Comparison of ENCODE assay signal across 1 cellular context in genomic region chr17:42087736-42088705, GRCh38.
TF ChIP-seq lines count a peak whose summit lies in the region.

No MANE protein-coding gene starts in this region.

TF ChIP-seq in HepG2, 621 proteins besides CTCF, POLR2A, EP300 and RAD21 (continued from another document and continues in another):
- TF ChIP-seq MAZ (IDR thresholded peaks at IDR 0.05; ENCODE audit: borderline replicate concordance, low read depth, low read length) (no peak), MAZ (CRISPR knock-in tag; IDR thresholded peaks at IDR 0.05; ENCODE audit: low read depth) (peak; percentile 54; the same call in 1 of the 2 replicates), MEIS2 (CRISPR knock-in tag; IDR thresholded peaks at IDR 0.05) (no peak), HHEX (CRISPR knock-in tag; IDR thresholded peaks at IDR 0.05) (peak; percentile 69; the same call in 1 of the 2 replicates), ZNF282 (IDR thresholded peaks at IDR 0.05; ENCODE audit: partially characterized antibody) (no peak), FOXP4 (CRISPR knock-in tag; IDR thresholded peaks at IDR 0.05) (peak; percentile 83), ZNF354B (CRISPR knock-in tag; IDR thresholded peaks at IDR 0.05) (no peak), ZNF790 (CRISPR knock-in tag; IDR thresholded peaks at IDR 0.05; ENCODE audit: borderline replicate concordance) (no peak), KIAA2018 (CRISPR knock-in tag; IDR thresholded peaks at IDR 0.05; ENCODE audit: borderline replicate concordance) (no peak), ZNF329 (CRISPR knock-in tag; IDR thresholded peaks at IDR 0.05; ENCODE audit: low read depth) (no peak), GRHL1 (CRISPR knock-in tag; conservative IDR thresholded peaks at IDR 0.05) (no peak), LCORL (IDR thresholded peaks at IDR 0.05) (no peak), LCORL (CRISPR knock-in tag; IDR thresholded peaks at IDR 0.05) (0 out of 2 replicates have a peak, but pooled peaks have one; percentile 14), ONECUT2 (CRISPR knock-in tag; IDR thresholded peaks at IDR 0.05) (0 out of 2 replicates have a peak, but pooled peaks have one; percentile 44), ZNF652 (CRISPR knock-in tag; IDR thresholded peaks at IDR 0.05; ENCODE audit: borderline replicate concordance, low read depth) (peak; percentile 75), ARNT2 (CRISPR knock-in tag; IDR thresholded peaks at IDR 0.05; ENCODE audit: low read depth) (peak; percentile 65), RCOR2 (CRISPR knock-in tag; IDR thresholded peaks at IDR 0.05) (peak; percentile 94), ZSCAN22 (CRISPR knock-in tag; IDR thresholded peaks at IDR 0.05) (no peak), ZBTB1 (CRISPR knock-in tag; IDR thresholded peaks at IDR 0.05; ENCODE audit: borderline replicate concordance) (no peak), ZNF512B (CRISPR knock-in tag; IDR thresholded peaks at IDR 0.05; ENCODE audit: borderline replicate concordance) (no peak; the same call in 1 of the 2 replicates), PAF1 (CRISPR knock-in tag; IDR thresholded peaks at IDR 0.05) (no peak), ZNF691 (CRISPR knock-in tag; IDR thresholded peaks at IDR 0.05; ENCODE audit: borderline replicate concordance, low read depth) (no peak), PAX8 (CRISPR knock-in tag; IDR thresholded peaks at IDR 0.05; ENCODE audit: borderline replicate concordance) (no peak), DR1 (CRISPR knock-in tag; IDR thresholded peaks at IDR 0.05) (no peak), ADNP (CRISPR knock-in tag; IDR thresholded peaks at IDR 0.05) (peak; percentile 95), SRY (CRISPR knock-in tag; IDR thresholded peaks at IDR 0.05) (no peak; the same call in 1 of the 2 replicates), ZNF460 (CRISPR knock-in tag; IDR thresholded peaks at IDR 0.05; ENCODE audit: borderline replicate concordance) (no peak), EZH2 (conservative IDR thresholded peaks at IDR 0.05; ENCODE audit: low read depth, low read length) (no peak), ZMYM2 (CRISPR knock-in tag; IDR thresholded peaks at IDR 0.05) (peak; percentile 87), ZNF280D (CRISPR knock-in tag; IDR thresholded peaks at IDR 0.05) (peak; percentile 60; the same call in 1 of the 2 replicates), RBFOX2 (IDR thresholded peaks at IDR 0.05; ENCODE audit: low read depth, low read length) (no peak), SMYD3 (CRISPR knock-in tag; IDR thresholded peaks at IDR 0.05) (no peak), ZBTB25 (CRISPR knock-in tag; IDR thresholded peaks at IDR 0.05) (peak; percentile 62; the same call in 1 of the 2 replicates), ASH2L (IDR thresholded peaks at IDR 0.05; ENCODE audit: insufficient read length, low read depth, low read length) (peak; percentile 85), PAWR (CRISPR knock-in tag; IDR thresholded peaks at IDR 0.05; ENCODE audit: borderline replicate concordance) (no peak), ZFP90 (CRISPR knock-in tag; IDR thresholded peaks at IDR 0.05; ENCODE audit: borderline replicate concordance) (no peak), TFE3 (CRISPR knock-in tag; IDR thresholded peaks at IDR 0.05) (peak; percentile 73), ZKSCAN1 (IDR thresholded peaks at IDR 0.05; ENCODE audit: low read length) (no peak), HNF4A (CRISPR knock-in tag; IDR thresholded peaks at IDR 0.05) (peak; percentile 33; the same call in 1 of the 2 replicates)
